ENCODE assay signal across 27 cellular contexts in genomic region chr2:181523756-181524155, GRCh38.
"Had no signal": no experiment of that assay in that cellular context is flagged by ENCODE, and none has a peak within 500 bp of the region (broad histone marks: within the 10 kb centered on the region; RNA-seq: fewer than 3 reads in every experiment).

No MANE protein-coding gene starts in this region.

- DNase-seq: activated B cell treated with CpG ODN at 0.5 μM for 24 hours; activated CD4-positive, alpha-beta T cell treated with anti-CD3 and anti-CD28 coated beads, Interleukin-2, amount 50 U/mL, for 1 hour; activated CD8-positive, alpha-beta T cell treated with anti-CD3 and anti-CD28 coated beads for 36 hours; activated naive CD4-positive, alpha-beta T cell; activated T-cell treated with anti-CD3 and anti-CD28 coated beads, Interleukin-2, amount 50 U/mL, for 72 hours; cerebellar nuclear complex; colonic mucosa; effector CD8-positive, alpha-beta T cell; erythroblast; lower lobe of right lung; mesendoderm; natural killer cell; occipital lobe; right cardiac atrium; spleen; stimulated activated naive CD4-positive, alpha-beta T cell treated with Interleukin-2 at 50 U/mL for 16 hours; testis; transverse colon had no signal

- H3K27ac ChIP-seq: cardiac muscle cell, colonic mucosa, gastroesophageal sphincter, left lung, lower lobe of right lung, neural progenitor cell, parathyroid adenoma, spleen, testis, transverse colon had no signal

- H3K9me3 ChIP-seq: colonic mucosa, gastroesophageal sphincter, left lung, lower lobe of right lung, spleen, testis, transverse colon had no signal

- FAIRE-seq: endometrium, urothelium cell line had no signal

- H3K4me3 Mint-ChIP-seq: activated B cell treated with CpG ODN at 0.5 μM for 24 hours; activated CD8-positive, alpha-beta T cell treated with anti-CD3 and anti-CD28 coated beads for 36 hours; activated T-cell treated with anti-CD3 and anti-CD28 coated beads, Interleukin-2, amount 50 U/mL, for 72 hours; natural killer cell; neural progenitor cell; T-helper 2 cell treated with Interferon-gamma antibody and Interleukin-4, amounts not matched to agents 5 μg/mL and 100 μg/mL, for 36 hours had no signal

- H3K36me3 Mint-ChIP-seq: neural progenitor cell had no signal

- H3K4me3 ChIP-seq: cardiac muscle cell, colonic mucosa, gastroesophageal sphincter, left lung, lower lobe of right lung, neural progenitor cell, spleen, testis, transverse colon had no signal

- H2AFZ ChIP-seq: neural progenitor cell, parathyroid adenoma had no signal

- H3K79me2 ChIP-seq: parathyroid adenoma had no signal

- H3K36me3 ChIP-seq: cardiac muscle cell, colonic mucosa, gastroesophageal sphincter, neural progenitor cell, transverse colon had no signal

- H3K4me1 ChIP-seq: colonic mucosa, gastroesophageal sphincter, left lung, lower lobe of right lung, neural progenitor cell, parathyroid adenoma, spleen, testis, transverse colon had no signal

- ATAC-seq: activated CD8-positive, alpha-beta T cell treated with anti-CD3 and anti-CD28 coated beads for 36 hours; activated naive CD4-positive, alpha-beta T cell treated with anti-CD3 and anti-CD28 coated beads, Interleukin-2, amount 50 U/mL, for 72 hours; activated T-cell treated with anti-CD3 and anti-CD28 coated beads, Interleukin-2, amount 50 U/mL, for 72 hours; gastroesophageal sphincter; left lung; lower lobe of right lung; natural killer cell; right cardiac atrium had no signal

- H3K9ac ChIP-seq: neural progenitor cell, parathyroid adenoma had no signal

- H3K27me3 Mint-ChIP-seq: activated B cell treated with CpG ODN at 0.5 μM for 24 hours; activated CD8-positive, alpha-beta T cell treated with anti-CD3 and anti-CD28 coated beads for 36 hours had no signal

- H3K9me3 Mint-ChIP-seq: activated B cell treated with CpG ODN at 0.5 μM for 24 hours; activated CD8-positive, alpha-beta T cell treated with anti-CD3 and anti-CD28 coated beads for 36 hours; activated naive CD4-positive, alpha-beta T cell treated with anti-CD3 and anti-CD28 coated beads, Interleukin-2, amount 50 U/mL, for 72 hours; activated T-cell treated with anti-CD3 and anti-CD28 coated beads, Interleukin-2, amount 50 U/mL, for 72 hours; natural killer cell; neural progenitor cell; T-helper 2 cell treated with Interferon-gamma antibody and Interleukin-4, amounts not matched to agents 5 μg/mL and 100 μg/mL, for 36 hours had no signal

- H3K27me3 ChIP-seq: cardiac muscle cell, colonic mucosa, gastroesophageal sphincter, left lung, neural progenitor cell, spleen, testis, transverse colon had no signal

- H3K4me1 Mint-ChIP-seq: activated B cell treated with CpG ODN at 0.5 μM for 24 hours, neural progenitor cell had no signal

- H3K27ac Mint-ChIP-seq: activated B cell treated with CpG ODN at 0.5 μM for 24 hours; activated CD8-positive, alpha-beta T cell treated with anti-CD3 and anti-CD28 coated beads for 36 hours; activated T-cell treated with anti-CD3 and anti-CD28 coated beads, Interleukin-2, amount 50 U/mL, for 72 hours; natural killer cell; neural progenitor cell; T-helper 2 cell treated with Interferon-gamma antibody and Interleukin-4, amounts not matched to agents 5 μg/mL and 100 μg/mL, for 36 hours had no signal

- H3K4me2 ChIP-seq: neural progenitor cell had no signal
